In genomic region chr9:16179566-16179965, GRCh38 we compare ENCODE assay signal across 18 cellular contexts.
DNase-seq lines count a peak whose midpoint lies in the region; ATAC-seq, FAIRE-seq and TF ChIP-seq lines count a peak whose summit lies in the region.
"Had no signal": no experiment of that assay in that cellular context is flagged by ENCODE, and none has a peak within 500 bp of the region (broad histone marks: within the 10 kb centered on the region; RNA-seq: fewer than 3 reads in every experiment).

No MANE protein-coding gene starts in this region.

- H3K36me3 ChIP-seq in small intestine (ENCODE audit: control insufficient read depth in 2 of 2, insufficient read depth in 2 of 2, low read length in 2 of 2) = no peaks in the 10 kb centered on the region
- H3K36me3 ChIP-seq: heart left ventricle had no signal

- H3K4me1 ChIP-seq in small intestine (ENCODE audit: control insufficient read depth in 2 of 2, insufficient read depth in 1 of 2, low read depth in 1 of 2, low read length in 1 of 2) = no peaks in the 10 kb centered on the region

- peak; percentile 95 for ATAC-seq in GM21360 (IDR thresholded peaks at IDR 0.05; ENCODE audit: unreplicated experiment)
- ATAC-seq in activated CD8-positive, alpha-beta T cell treated with anti-CD3 and anti-CD28 coated beads, Interleukin-2, amount 10 ng/mL, durations not matched to agents 7 days and 5 days = peak; percentile 99

- H3K27me3 ChIP-seq in small intestine (ENCODE audit: control insufficient read depth in 2 of 2, insufficient read depth in 2 of 2, low read length in 2 of 2) = peaks cover 0 to 2% of the 10 kb centered on the region in 2 donors
- H3K27me3 ChIP-seq: heart left ventricle had no signal

- no peaks in the 10 kb centered on the region for H3K27me3 Mint-ChIP-seq in activated CD4-positive, alpha-beta T cell treated with anti-CD3 and anti-CD28 coated beads, Interleukin-2, amount 10 ng/mL, durations not matched to agents 24 days and 14 days
- H3K27me3 Mint-ChIP-seq in activated CD8-positive, alpha-beta T cell treated with anti-CD3 and anti-CD28 coated beads, Interleukin-2, amount 10 ng/mL, durations not matched to agents 7 days and 5 days (ENCODE audit: low read depth) = no peaks in the 10 kb centered on the region

- H3K4me1 Mint-ChIP-seq in activated CD4-positive, alpha-beta T cell treated with anti-CD3 and anti-CD28 coated beads, Interleukin-2, amount 10 ng/mL, durations not matched to agents 24 days and 14 days = no peaks in the 10 kb centered on the region
- peaks cover 30% of the 10 kb centered on the region for H3K4me1 Mint-ChIP-seq in activated CD8-positive, alpha-beta T cell treated with anti-CD3 and anti-CD28 coated beads, Interleukin-2, amount 10 ng/mL, durations not matched to agents 7 days and 5 days (ENCODE audit: low read depth)

- CTCF ChIA-PET in activated CD8-positive, alpha-beta T cell treated with anti-CD3 and anti-CD28 coated beads, Interleukin-2, amount 10 ng/mL, durations not matched to agents 7 days and 5 days (lab: Charles Lee) = interaction anchor here (0.8 kb wide), 1 partner anchor 47 kb away, joined by 3 read pairs; no protein-coding TSS in a partner anchor

- H3K4me3 ChIP-seq in small intestine (ENCODE audit: low read depth in 1 of 2, low read length in 2 of 2) = no peak overlapping the region
- H3K4me3 ChIP-seq: coronary artery, heart left ventricle had no signal

- no peak overlapping the region for H3K4me3 Mint-ChIP-seq in activated CD4-positive, alpha-beta T cell treated with anti-CD3 and anti-CD28 coated beads, Interleukin-2, amount 10 ng/mL, durations not matched to agents 24 days and 14 days
- no peak overlapping the region for H3K4me3 Mint-ChIP-seq in activated CD8-positive, alpha-beta T cell treated with anti-CD3 and anti-CD28 coated beads, Interleukin-2, amount 10 ng/mL, durations not matched to agents 7 days and 5 days
- H3K4me3 Mint-ChIP-seq: mesothelial cell of epicardium had no signal

- 78 to 83% (median 83%) methylated on average over 5 of the region's 5 CpGs for WGBS in small intestine, 3 donors

- no peaks in the 10 kb centered on the region for H3K9me3 Mint-ChIP-seq in activated CD4-positive, alpha-beta T cell treated with anti-CD3 and anti-CD28 coated beads, Interleukin-2, amount 10 ng/mL, durations not matched to agents 24 days and 14 days
- no peaks in the 10 kb centered on the region for H3K9me3 Mint-ChIP-seq in activated CD8-positive, alpha-beta T cell treated with anti-CD3 and anti-CD28 coated beads, Interleukin-2, amount 10 ng/mL, durations not matched to agents 7 days and 5 days (ENCODE audit: insufficient read depth)
- H3K9me3 Mint-ChIP-seq: mesothelial cell of epicardium had no signal

- no peaks in the 10 kb centered on the region for H3K36me3 Mint-ChIP-seq in activated CD4-positive, alpha-beta T cell treated with anti-CD3 and anti-CD28 coated beads, Interleukin-2, amount 10 ng/mL, durations not matched to agents 24 days and 14 days (ENCODE audit: low read depth)
- H3K36me3 Mint-ChIP-seq in activated CD8-positive, alpha-beta T cell treated with anti-CD3 and anti-CD28 coated beads, Interleukin-2, amount 10 ng/mL, durations not matched to agents 7 days and 5 days (ENCODE audit: low read depth) = no peaks in the 10 kb centered on the region
- H3K36me3 Mint-ChIP-seq: mesothelial cell of epicardium had no signal

- peak; percentile 57 for DNase-seq in activated CD4-positive, alpha-beta T cell treated with anti-CD3 and anti-CD28 coated beads, Interleukin-2, amount 10 ng/mL, durations not matched to agents 24 days and 14 days
- DNase-seq in activated CD4-positive, alpha-beta T cell treated with anti-CD3 and anti-CD28 coated beads, Interleukin-2, amount 50 U/mL, for 1 hour = no peak
- peak; percentile 72 for DNase-seq in activated CD8-positive, alpha-beta T cell treated with anti-CD3 and anti-CD28 coated beads, Interleukin-2, amount 10 ng/mL, durations not matched to agents 7 days and 5 days
- DNase-seq in stimulated activated CD8-positive, alpha-beta memory T cell treated with anti-CD3 and anti-CD28 coated beads, Interleukin-12 subunit alpha, Interleukin-12 subunit beta, amount 100 ng/mL, for 24 hours (ENCODE audit: extremely low read depth) = peak; percentile 3
- DNase-seq in NCI-H2196 treated with DMSO at 0.1 percent for 48 hours (lab: John Stamatoyannopoulos, UW; ENCODE audit: unreplicated experiment) (no peak), erythroblast (lab: John Stamatoyannopoulos, UW) (no peak), small intestine (no peak)
- DNase-seq: amniotic stem cell, heart left ventricle, KBM-7, NCI-H187 treated with DMSO at 0.1 percent for 48 hours, SHP77, T-helper 9 cell had no signal

- intact Hi-C loops in activated CD4-positive, alpha-beta T cell treated with anti-CD3 and anti-CD28 coated beads, Interleukin-2, amount 10 ng/mL, durations not matched to agents 24 days and 14 days (cut with micrococcal nuclease) = no loop called here

- no peak for TF ChIP-seq POLR2A in erythroblast (IDR thresholded peaks at IDR 0.05; ENCODE audit: low read length)

- H3K27ac Mint-ChIP-seq in activated CD4-positive, alpha-beta T cell treated with anti-CD3 and anti-CD28 coated beads, Interleukin-2, amount 10 ng/mL, durations not matched to agents 24 days and 14 days = no peak overlapping the region
- peak overlapping the region; percentile 62 for H3K27ac Mint-ChIP-seq in activated CD8-positive, alpha-beta T cell treated with anti-CD3 and anti-CD28 coated beads, Interleukin-2, amount 10 ng/mL, durations not matched to agents 7 days and 5 days
- H3K27ac Mint-ChIP-seq: mesothelial cell of epicardium had no signal

- POLR2A ChIA-PET in activated CD8-positive, alpha-beta T cell treated with anti-CD3 and anti-CD28 coated beads, Interleukin-2, amount 10 ng/mL, durations not matched to agents 7 days and 5 days (lab: Charles Lee) = no interaction called here

- FAIRE-seq in small intestine (lab: Jason Lieb, UNC) = no peak
- FAIRE-seq: D721Med, keratinocyte had no signal

- H3K27ac ChIP-seq in small intestine (ENCODE audit: low read depth in 1 of 2, low read length in 1 of 2) = no peak overlapping the region
- H3K27ac ChIP-seq: coronary artery, heart left ventricle had no signal

- no peaks in the 10 kb centered on the region for H3K9me3 ChIP-seq in small intestine (ENCODE audit: control insufficient read depth, low read depth)
- H3K9me3 ChIP-seq: heart left ventricle had no signal

Comparison
In these comparisons a context has a peak if more than half of its experiments do, and no peak if none do; other contexts are left out.
1. DNase-seq: peak in activated CD4-positive, alpha-beta T cell treated with anti-CD3 and anti-CD28 coated beads, Interleukin-2, amount 10 ng/mL, durations not matched to agents 24 days and 14 days (single experiment), activated CD8-positive, alpha-beta T cell treated with anti-CD3 and anti-CD28 coated beads, Interleukin-2, amount 10 ng/mL, durations not matched to agents 7 days and 5 days (single experiment) and stimulated activated CD8-positive, alpha-beta memory T cell treated with anti-CD3 and anti-CD28 coated beads, Interleukin-12 subunit alpha, Interleukin-12 subunit beta, amount 100 ng/mL, for 24 hours (single experiment); none in activated CD4-positive, alpha-beta T cell treated with anti-CD3 and anti-CD28 coated beads, Interleukin-2, amount 50 U/mL, for 1 hour (single experiment), NCI-H2196 treated with DMSO at 0.1 percent for 48 hours (single experiment), erythroblast (0 of 2) and small intestine (single experiment).